Comparison of ENCODE assay signal across 1 cellular context in the genomic region with DNA sequence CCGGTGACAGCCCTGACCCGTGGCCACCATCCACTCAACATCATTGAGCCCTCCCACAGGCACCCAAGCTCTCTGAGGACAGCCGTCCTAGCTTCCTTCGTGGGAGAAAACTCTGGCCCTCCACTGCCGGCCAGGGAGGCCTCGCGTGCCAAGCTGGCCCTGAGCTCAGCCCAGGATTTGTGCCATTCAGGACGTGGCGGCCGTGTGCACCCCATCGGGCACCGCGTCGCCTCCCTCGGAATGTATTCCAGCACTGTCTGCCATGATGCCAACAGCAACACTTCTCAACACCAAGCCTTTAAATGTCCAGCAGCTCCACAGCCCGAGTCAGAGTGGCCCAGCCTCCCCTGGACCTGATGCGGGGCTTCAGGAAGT.
TF ChIP-seq lines count a peak whose summit lies in the region.

No MANE protein-coding gene starts in this region.

TF ChIP-seq in WTC11, 78 proteins besides CTCF, POLR2A, EP300 and RAD21 (continued from another document):
- TF ChIP-seq, protein P1, sequence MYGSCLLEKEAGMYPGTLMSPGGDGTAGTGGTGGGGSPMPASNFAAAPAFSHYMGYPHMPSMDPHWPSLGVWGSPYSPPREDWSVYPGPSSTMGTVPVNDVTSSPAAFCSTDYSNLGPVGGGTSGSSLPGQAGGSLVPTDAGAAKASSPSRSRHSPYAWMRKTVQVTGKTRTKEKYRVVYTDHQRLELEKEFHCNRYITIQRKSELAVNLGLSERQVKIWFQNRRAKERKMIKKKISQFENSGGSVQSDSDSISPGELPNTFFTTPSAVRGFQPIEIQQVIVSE (CRISPR knock-in tag; IDR thresholded peaks at IDR 0.05; ENCODE audit: borderline replicate concordance), result no peak
- TF ChIP-seq, protein P2, sequence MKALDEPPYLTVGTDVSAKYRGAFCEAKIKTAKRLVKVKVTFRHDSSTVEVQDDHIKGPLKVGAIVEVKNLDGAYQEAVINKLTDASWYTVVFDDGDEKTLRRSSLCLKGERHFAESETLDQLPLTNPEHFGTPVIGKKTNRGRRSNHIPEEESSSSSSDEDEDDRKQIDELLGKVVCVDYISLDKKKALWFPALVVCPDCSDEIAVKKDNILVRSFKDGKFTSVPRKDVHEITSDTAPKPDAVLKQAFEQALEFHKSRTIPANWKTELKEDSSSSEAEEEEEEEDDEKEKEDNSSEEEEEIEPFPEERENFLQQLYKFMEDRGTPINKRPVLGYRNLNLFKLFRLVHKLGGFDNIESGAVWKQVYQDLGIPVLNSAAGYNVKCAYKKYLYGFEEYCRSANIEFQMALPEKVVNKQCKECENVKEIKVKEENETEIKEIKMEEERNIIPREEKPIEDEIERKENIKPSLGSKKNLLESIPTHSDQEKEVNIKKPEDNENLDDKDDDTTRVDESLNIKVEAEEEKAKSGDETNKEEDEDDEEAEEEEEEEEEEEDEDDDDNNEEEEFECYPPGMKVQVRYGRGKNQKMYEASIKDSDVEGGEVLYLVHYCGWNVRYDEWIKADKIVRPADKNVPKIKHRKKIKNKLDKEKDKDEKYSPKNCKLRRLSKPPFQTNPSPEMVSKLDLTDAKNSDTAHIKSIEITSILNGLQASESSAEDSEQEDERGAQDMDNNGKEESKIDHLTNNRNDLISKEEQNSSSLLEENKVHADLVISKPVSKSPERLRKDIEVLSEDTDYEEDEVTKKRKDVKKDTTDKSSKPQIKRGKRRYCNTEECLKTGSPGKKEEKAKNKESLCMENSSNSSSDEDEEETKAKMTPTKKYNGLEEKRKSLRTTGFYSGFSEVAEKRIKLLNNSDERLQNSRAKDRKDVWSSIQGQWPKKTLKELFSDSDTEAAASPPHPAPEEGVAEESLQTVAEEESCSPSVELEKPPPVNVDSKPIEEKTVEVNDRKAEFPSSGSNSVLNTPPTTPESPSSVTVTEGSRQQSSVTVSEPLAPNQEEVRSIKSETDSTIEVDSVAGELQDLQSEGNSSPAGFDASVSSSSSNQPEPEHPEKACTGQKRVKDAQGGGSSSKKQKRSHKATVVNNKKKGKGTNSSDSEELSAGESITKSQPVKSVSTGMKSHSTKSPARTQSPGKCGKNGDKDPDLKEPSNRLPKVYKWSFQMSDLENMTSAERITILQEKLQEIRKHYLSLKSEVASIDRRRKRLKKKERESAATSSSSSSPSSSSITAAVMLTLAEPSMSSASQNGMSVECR (CRISPR knock-in tag; IDR thresholded peaks at IDR 0.05; ENCODE audit: borderline replicate concordance), result no peak
- TF ChIP-seq SMAD3 (CRISPR knock-in tag; IDR thresholded peaks at IDR 0.05; ENCODE audit: borderline replicate concordance) (no peak), ZBTB21 (CRISPR knock-in tag; IDR thresholded peaks at IDR 0.05; ENCODE audit: borderline replicate concordance) (no peak), GABPB1 (CRISPR knock-in tag; IDR thresholded peaks at IDR 0.05) (no peak), JAZF1 (CRISPR knock-in tag; IDR thresholded peaks at IDR 0.05) (no peak), ELF4 (CRISPR knock-in tag; IDR thresholded peaks at IDR 0.05; ENCODE audit: low read depth) (no peak), ATF1 (CRISPR knock-in tag; IDR thresholded peaks at IDR 0.05) (no peak)
- TF ChIP-seq, protein P3, sequence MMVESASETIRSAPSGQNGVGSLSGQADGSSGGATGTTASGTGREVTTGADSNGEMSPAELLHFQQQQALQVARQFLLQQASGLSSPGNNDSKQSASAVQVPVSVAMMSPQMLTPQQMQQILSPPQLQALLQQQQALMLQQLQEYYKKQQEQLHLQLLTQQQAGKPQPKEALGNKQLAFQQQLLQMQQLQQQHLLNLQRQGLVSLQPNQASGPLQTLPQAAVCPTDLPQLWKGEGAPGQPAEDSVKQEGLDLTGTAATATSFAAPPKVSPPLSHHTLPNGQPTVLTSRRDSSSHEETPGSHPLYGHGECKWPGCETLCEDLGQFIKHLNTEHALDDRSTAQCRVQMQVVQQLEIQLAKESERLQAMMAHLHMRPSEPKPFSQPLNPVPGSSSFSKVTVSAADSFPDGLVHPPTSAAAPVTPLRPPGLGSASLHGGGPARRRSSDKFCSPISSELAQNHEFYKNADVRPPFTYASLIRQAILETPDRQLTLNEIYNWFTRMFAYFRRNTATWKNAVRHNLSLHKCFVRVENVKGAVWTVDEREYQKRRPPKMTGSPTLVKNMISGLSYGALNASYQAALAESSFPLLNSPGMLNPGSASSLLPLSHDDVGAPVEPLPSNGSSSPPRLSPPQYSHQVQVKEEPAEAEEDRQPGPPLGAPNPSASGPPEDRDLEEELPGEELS (CRISPR knock-in tag; IDR thresholded peaks at IDR 0.05), result no peak
- TF ChIP-seq, protein P4, sequence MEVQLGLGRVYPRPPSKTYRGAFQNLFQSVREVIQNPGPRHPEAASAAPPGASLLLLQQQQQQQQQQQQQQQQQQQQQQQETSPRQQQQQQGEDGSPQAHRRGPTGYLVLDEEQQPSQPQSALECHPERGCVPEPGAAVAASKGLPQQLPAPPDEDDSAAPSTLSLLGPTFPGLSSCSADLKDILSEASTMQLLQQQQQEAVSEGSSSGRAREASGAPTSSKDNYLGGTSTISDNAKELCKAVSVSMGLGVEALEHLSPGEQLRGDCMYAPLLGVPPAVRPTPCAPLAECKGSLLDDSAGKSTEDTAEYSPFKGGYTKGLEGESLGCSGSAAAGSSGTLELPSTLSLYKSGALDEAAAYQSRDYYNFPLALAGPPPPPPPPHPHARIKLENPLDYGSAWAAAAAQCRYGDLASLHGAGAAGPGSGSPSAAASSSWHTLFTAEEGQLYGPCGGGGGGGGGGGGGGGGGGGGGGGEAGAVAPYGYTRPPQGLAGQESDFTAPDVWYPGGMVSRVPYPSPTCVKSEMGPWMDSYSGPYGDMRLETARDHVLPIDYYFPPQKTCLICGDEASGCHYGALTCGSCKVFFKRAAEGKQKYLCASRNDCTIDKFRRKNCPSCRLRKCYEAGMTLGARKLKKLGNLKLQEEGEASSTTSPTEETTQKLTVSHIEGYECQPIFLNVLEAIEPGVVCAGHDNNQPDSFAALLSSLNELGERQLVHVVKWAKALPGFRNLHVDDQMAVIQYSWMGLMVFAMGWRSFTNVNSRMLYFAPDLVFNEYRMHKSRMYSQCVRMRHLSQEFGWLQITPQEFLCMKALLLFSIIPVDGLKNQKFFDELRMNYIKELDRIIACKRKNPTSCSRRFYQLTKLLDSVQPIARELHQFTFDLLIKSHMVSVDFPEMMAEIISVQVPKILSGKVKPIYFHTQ (CRISPR knock-in tag; IDR thresholded peaks at IDR 0.05), result no peak
- TF ChIP-seq, protein P5, sequence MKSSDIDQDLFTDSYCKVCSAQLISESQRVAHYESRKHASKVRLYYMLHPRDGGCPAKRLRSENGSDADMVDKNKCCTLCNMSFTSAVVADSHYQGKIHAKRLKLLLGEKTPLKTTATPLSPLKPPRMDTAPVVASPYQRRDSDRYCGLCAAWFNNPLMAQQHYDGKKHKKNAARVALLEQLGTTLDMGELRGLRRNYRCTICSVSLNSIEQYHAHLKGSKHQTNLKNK (CRISPR knock-in tag; IDR thresholded peaks at IDR 0.05), result no peak
